Comparison of ENCODE assay signal across 2 cellular contexts in the genomic region with DNA sequence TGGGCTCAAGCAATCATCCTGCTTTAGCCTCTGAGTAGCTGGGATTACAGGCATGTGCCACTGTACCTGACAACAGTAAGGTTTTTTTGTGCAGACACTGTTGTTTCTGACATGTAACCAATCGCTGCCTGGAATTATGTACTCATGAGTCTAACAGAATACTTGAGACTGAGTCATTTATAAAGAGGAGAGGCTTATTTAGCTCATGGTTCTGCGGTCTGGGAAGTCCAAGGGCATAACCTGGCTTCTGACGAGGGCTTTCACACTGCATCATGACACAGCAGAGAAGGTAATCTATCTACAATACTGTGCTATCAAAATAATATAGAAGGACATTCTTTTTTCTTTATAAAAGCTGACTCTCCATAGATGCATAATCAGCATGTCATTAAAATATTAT.
TF ChIP-seq lines count a peak whose summit lies in the region.

No MANE protein-coding gene starts in this region.

TF ChIP-seq in HepG2, 621 proteins besides CTCF, POLR2A, EP300 and RAD21:
- TF ChIP-seq ZNF564 (CRISPR knock-in tag; IDR thresholded peaks at IDR 0.05) (peak; percentile 47; the same call in 1 of the 2 replicates), ZNF839 (CRISPR knock-in tag; IDR thresholded peaks at IDR 0.05; ENCODE audit: borderline replicate concordance) (no peak)

TF ChIP-seq in GM12878, 131 proteins besides CTCF, POLR2A, EP300 and RAD21:
- 0 out of 2 replicates have a peak, but pooled peaks have one; percentile 37 for TF ChIP-seq CBX5 (IDR thresholded peaks at IDR 0.05; ENCODE audit: low read depth)
- TF ChIP-seq, protein P1, sequence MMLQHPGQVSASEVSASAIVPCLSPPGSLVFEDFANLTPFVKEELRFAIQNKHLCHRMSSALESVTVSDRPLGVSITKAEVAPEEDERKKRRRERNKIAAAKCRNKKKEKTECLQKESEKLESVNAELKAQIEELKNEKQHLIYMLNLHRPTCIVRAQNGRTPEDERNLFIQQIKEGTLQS (IDR thresholded peaks at IDR 0.05; ENCODE audit: borderline replicate concordance, extremely low read depth, low read depth, low read length) = no peak
- TF ChIP-seq RUNX3 (IDR thresholded peaks at IDR 0.05; ENCODE audit: low read length) = peak; percentile 38
